Comparison of ENCODE assay signal across 14 cellular contexts in the genomic region with DNA sequence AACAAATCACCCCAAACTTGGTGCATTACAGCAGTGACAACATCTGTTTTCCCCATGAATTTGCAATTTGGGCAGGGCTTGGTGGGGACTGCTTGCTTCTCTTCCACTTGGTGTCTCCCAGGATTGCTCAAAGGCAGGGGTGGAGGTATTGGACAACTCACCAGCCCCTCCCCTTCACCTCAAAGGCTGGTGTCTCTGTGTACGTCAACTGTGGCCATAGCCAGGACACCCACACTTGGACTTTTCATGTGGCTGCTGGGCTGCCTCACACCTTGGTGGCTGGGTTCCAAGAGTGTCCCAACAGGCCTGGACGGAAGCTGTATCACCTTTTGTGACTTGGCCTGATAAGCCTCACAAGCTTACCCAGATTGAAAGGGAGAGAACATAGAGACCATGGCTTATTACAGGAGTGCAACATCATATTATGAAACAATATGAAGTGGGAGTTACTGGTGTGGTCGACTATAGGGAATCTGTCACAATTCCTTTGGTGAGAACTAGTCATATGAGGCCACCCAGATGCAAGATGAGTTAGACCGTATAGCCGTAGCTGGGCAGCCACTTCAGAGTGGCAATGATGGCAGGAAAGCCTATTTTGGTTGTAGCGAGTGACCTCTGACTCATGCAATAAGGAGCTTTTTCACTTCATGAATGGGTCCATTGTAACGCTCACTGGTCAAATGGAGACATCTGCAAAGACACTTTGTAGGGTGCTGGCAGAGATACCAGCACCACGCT.
DNase-seq lines count a peak whose midpoint lies in the region; FAIRE-seq and TF ChIP-seq lines count a peak whose summit lies in the region.
"Had no signal": no experiment of that assay in that cellular context is flagged by ENCODE, and none has a peak within 500 bp of the region (broad histone marks: within the 10 kb centered on the region; RNA-seq: fewer than 3 reads in every experiment).

No MANE protein-coding gene starts in this region.

- H3K27ac ChIP-seq in left ventricle myocardium inferior (replicated peaks), result no peak overlapping the region
- H3K27ac ChIP-seq in effector memory CD4-positive, alpha-beta T cell (ENCODE audit: insufficient read depth, low read length, poor library complexity, severe bottlenecking), result no peak overlapping the region
- H3K27ac ChIP-seq: thyroid gland had no signal

- H3K27me3 ChIP-seq in left ventricle myocardium inferior (ENCODE audit: low read depth), result peaks cover 5% of the 10 kb centered on the region
- no peaks in the 10 kb centered on the region for H3K27me3 ChIP-seq in effector memory CD4-positive, alpha-beta T cell (replicated peaks; ENCODE audit: control insufficient read depth, insufficient read depth, low read length, poor library complexity, severe bottlenecking)
- H3K27me3 ChIP-seq: thyroid gland had no signal

- H3K4me1 ChIP-seq in left ventricle myocardium inferior, result peaks cover 26% of the 10 kb centered on the region
- H3K4me1 ChIP-seq in effector memory CD4-positive, alpha-beta T cell (ENCODE audit: control insufficient read depth, insufficient read depth, low read length, poor library complexity, severe bottlenecking), result peaks cover 43% of the 10 kb centered on the region
- H3K4me1 ChIP-seq: thyroid gland had no signal

- intact Hi-C loops in left ventricle myocardium inferior (cut with micrococcal nuclease), result no loop called here

- H3K4me3 ChIP-seq in left ventricle myocardium inferior, result no peak overlapping the region
- H3K4me3 ChIP-seq in effector memory CD4-positive, alpha-beta T cell (ENCODE audit: insufficient read depth, low read depth, low read length, poor library complexity, severe bottlenecking), result no peak overlapping the region
- H3K4me3 ChIP-seq: thyroid gland had no signal

- H3K36me3 ChIP-seq in left ventricle myocardium inferior, result no peaks in the 10 kb centered on the region
- no peaks in the 10 kb centered on the region for H3K36me3 ChIP-seq in effector memory CD4-positive, alpha-beta T cell (ENCODE audit: control insufficient read depth, insufficient read depth, low read length)
- H3K36me3 ChIP-seq: thyroid gland had no signal

- TF ChIP-seq CTCF in left ventricle myocardium inferior (IDR thresholded peaks at IDR 0.05; ENCODE audit: borderline replicate concordance) (no peak), D721Med (IDR thresholded peaks at IDR 0.05; ENCODE audit: insufficient read depth, missing control alignments) (no peak)

- no peaks in the 10 kb centered on the region for H3K9me3 ChIP-seq in left ventricle myocardium inferior (replicated peaks)
- H3K9me3 ChIP-seq in effector memory CD4-positive, alpha-beta T cell (ENCODE audit: control insufficient read depth, low read length), result no peaks in the 10 kb centered on the region
- H3K9me3 ChIP-seq: thyroid gland had no signal

- FAIRE-seq in H54 (lab: Jason Lieb, UNC) (peak; percentile 85), D721Med (lab: Jason Lieb, UNC) (no peak)
- FAIRE-seq: keratinocyte had no signal

- DNase-seq in H54 (ENCODE audit: insufficient read length, low spot score) (no peak), RPMI7951 (ENCODE audit: low read depth) (peak; percentile 89), epidermal melanocyte (ENCODE audit: insufficient read length, low spot score) (peak; percentile 40), occipital lobe (lab: John Stamatoyannopoulos, UW) (peak; percentile 19), left ventricle myocardium inferior (no peak), D721Med (ENCODE audit: insufficient read length, low spot score) (no peak)
- no peak for DNase-seq in effector memory CD4-positive, alpha-beta T cell
- no peak for DNase-seq in stimulated activated CD4-positive, alpha-beta T cell treated with anti-CD3 and anti-CD28 coated beads, Interleukin-4, amount 100 ng/mL, for 1 hour
- DNase-seq: activated B cell treated with CpG ODN at 0.5 μM for 24 hours; activated CD8-positive, alpha-beta memory T cell treated with anti-CD3 and anti-CD28 coated beads, Interleukin-2, amount 50 U/mL, for 4 hours; central memory CD4-positive, alpha-beta T cell; NCI-H1105 treated with DMSO at 0.1 percent for 48 hours; thyroid gland had no signal

- no peak for TF ChIP-seq POLR2A in H54 (IDR thresholded peaks at IDR 0.05; ENCODE audit: low read depth, low read length)

Comparison
In these comparisons a context has a peak if more than half of its experiments do, and no peak if none do; other contexts are left out.
1. DNase-seq: peak in RPMI7951 (single experiment), epidermal melanocyte (single experiment) and occipital lobe (single experiment); none in H54 (single experiment), left ventricle myocardium inferior (single experiment), D721Med (single experiment), effector memory CD4-positive, alpha-beta T cell (0 of 3) and stimulated activated CD4-positive, alpha-beta T cell treated with anti-CD3 and anti-CD28 coated beads, Interleukin-4, amount 100 ng/mL, for 1 hour (single experiment).